Comparison of ENCODE assay signal across 1 cellular context in the genomic region with DNA sequence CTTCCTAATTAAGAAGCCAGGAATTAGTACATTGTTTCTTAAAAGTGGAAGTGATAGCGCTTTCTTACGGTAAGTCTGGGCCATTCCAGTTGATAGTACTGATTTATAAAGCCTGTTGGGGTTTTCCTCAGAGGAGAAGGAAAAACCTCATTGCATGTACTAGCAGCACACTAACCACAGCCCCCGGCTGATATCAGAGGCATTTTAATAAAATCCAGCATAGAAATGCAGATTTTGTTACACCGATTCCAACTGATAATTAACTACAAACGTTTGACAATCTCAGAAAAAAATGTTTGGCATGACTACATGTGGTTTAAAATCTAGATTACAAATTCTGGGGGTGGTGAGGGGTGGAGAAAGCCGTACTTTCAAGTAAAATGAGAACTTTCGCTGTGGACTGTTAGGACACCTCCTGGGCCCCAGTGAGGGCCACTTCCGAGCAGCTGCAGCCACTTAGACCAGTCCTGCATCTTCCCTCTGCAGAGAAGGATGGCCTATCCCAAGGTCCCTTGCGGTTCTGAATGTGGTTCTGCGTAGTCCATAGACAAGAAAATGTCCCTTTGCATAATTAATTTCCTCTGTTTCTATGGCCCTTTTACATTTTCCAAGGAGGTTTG.
TF ChIP-seq lines count a peak whose summit lies in the region.

No MANE protein-coding gene starts in this region.

TF ChIP-seq in H1, 55 proteins besides CTCF, POLR2A, EP300 and RAD21:
- no peak for TF ChIP-seq JUND (IDR thresholded peaks at IDR 0.05; ENCODE audit: low read length)
- no peak for TF ChIP-seq POLR2AphosphoS5 (IDR thresholded peaks at IDR 0.05; ENCODE audit: low read depth, low read length)
- no peak for TF ChIP-seq RNF2 (IDR thresholded peaks at IDR 0.05; ENCODE audit: borderline replicate concordance, low read depth, low read length, missing control alignments, poor library complexity, severe bottlenecking)
- no peak for TF ChIP-seq CBX8 (IDR thresholded peaks at IDR 0.05; ENCODE audit: borderline replicate concordance, low read depth, low read length)
- no peak for TF ChIP-seq SRF (IDR thresholded peaks at IDR 0.05; ENCODE audit: low read depth, low read length)
- no peak for TF ChIP-seq TBP (IDR thresholded peaks at IDR 0.05; ENCODE audit: low read depth, low read length)
